Comparison of ENCODE assay signal across 26 cellular contexts in the genomic region with DNA sequence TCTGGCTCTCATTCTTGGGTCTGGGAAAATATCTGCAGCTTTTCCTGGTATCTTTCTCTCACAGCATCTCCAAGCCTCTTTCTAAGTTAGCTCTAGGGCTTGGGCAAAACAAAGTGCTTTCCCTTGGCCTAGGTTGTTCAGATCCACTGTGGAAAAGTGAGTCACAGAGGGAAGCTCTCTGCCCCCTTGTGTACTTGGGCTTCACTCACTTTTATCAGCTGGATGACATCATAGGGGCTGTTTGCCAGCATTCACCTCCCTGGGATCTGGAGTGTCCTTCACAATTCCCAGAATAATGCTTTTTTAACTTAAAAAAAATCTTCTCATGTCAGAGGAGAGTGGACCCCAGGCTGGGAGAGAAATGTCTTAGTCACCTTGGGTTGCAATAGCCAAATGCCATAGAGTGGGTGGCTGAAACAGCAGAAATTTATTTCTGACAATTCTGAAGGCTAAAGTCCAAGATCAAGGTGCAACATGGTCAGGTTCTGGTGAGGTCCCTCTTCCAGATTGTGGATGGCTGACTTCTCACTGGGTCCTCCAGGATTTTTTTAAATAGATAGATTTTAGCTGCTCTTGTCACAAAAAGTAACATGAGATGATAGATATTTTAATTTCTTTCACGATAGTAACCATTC.
DNase-seq lines count a peak whose midpoint lies in the region; ATAC-seq and TF ChIP-seq lines count a peak whose summit lies in the region.
"Had no signal": no experiment of that assay in that cellular context is flagged by ENCODE, and none has a peak within 500 bp of the region (broad histone marks: within the 10 kb centered on the region; RNA-seq: fewer than 3 reads in every experiment).

No MANE protein-coding gene starts in this region.

- no peak overlapping the region for H3K4me3 ChIP-seq in RWPE2 (ENCODE audit: severe bottlenecking)
- H3K4me3 ChIP-seq in hepatocyte = no peak overlapping the region
- no peak overlapping the region for H3K4me3 ChIP-seq in skeletal muscle cell (ENCODE audit: low read depth, low read length)
- H3K4me3 ChIP-seq: esophagus muscularis mucosa, sigmoid colon, upper lobe of left lung had no signal

- TF ChIP-seq CTCF in RWPE2 (IDR thresholded peaks at IDR 0.05; ENCODE audit: poor library complexity, severe bottlenecking) = no peak
- TF ChIP-seq CTCF in hepatocyte (IDR thresholded peaks at IDR 0.05; ENCODE audit: poor library complexity) = no peak

- H3K4me1 ChIP-seq in RWPE2 (ENCODE audit: insufficient read depth, poor library complexity, severe bottlenecking) = no peaks in the 10 kb centered on the region
- H3K4me1 ChIP-seq in hepatocyte (ENCODE audit: insufficient read depth) = no peaks in the 10 kb centered on the region
- H3K4me1 ChIP-seq: BE2C, esophagus muscularis mucosa, parathyroid adenoma, sigmoid colon, upper lobe of left lung had no signal

- H3K27me3 ChIP-seq in RWPE2 (ENCODE audit: insufficient read depth, poor library complexity, severe bottlenecking) (no peaks in the 10 kb centered on the region), hepatocyte (no peaks in the 10 kb centered on the region)
- H3K27me3 ChIP-seq: BE2C, esophagus muscularis mucosa, sigmoid colon, upper lobe of left lung had no signal

- H3K27ac ChIP-seq in RWPE2 (ENCODE audit: poor library complexity, severe bottlenecking) (no peak overlapping the region), hepatocyte (no peak overlapping the region)
- H3K27ac ChIP-seq: esophagus muscularis mucosa, KMS-11, parathyroid adenoma, sigmoid colon, upper lobe of left lung had no signal

- H3K36me3 ChIP-seq in RWPE2 (ENCODE audit: low read depth) (no peaks in the 10 kb centered on the region), hepatocyte (replicated peaks; ENCODE audit: insufficient read depth, low read depth) (no peaks in the 10 kb centered on the region)
- H3K36me3 ChIP-seq: BE2C, esophagus muscularis mucosa, sigmoid colon, upper lobe of left lung had no signal

- no peaks in the 10 kb centered on the region for H3K9me2 ChIP-seq in hepatocyte (replicated peaks; ENCODE audit: insufficient read depth)

- no peak overlapping the region for H2AFZ ChIP-seq in hepatocyte
- H2AFZ ChIP-seq: parathyroid adenoma had no signal

- no peaks in the 10 kb centered on the region for H4K20me1 ChIP-seq in hepatocyte (ENCODE audit: insufficient read depth, poor library complexity, severe bottlenecking)

- H3K79me2 ChIP-seq in hepatocyte = no peaks in the 10 kb centered on the region
- H3K79me2 ChIP-seq: parathyroid adenoma had no signal

- H3K9me3 ChIP-seq in RWPE2 (ENCODE audit: severe bottlenecking) (no peaks in the 10 kb centered on the region), hepatocyte (ENCODE audit: low read depth) (no peaks in the 10 kb centered on the region)
- H3K9me3 ChIP-seq: BE2C, esophagus muscularis mucosa, sigmoid colon, upper lobe of left lung had no signal

- H3K4me2 ChIP-seq in hepatocyte = no peak overlapping the region
- H3K4me2 ChIP-seq: KMS-11 had no signal

- DNase-seq in NCI-H748 (lab: John Stamatoyannopoulos, UW; ENCODE audit: unreplicated experiment) (peak; percentile 28), NCI-H748 treated with DMSO at 0.1 percent for 48 hours (lab: John Stamatoyannopoulos, UW) (no peak), RWPE2 (ENCODE audit: low spot score) (no peak), hepatocyte (ENCODE audit: low spot score) (peak; percentile 29), skeletal muscle cell (ENCODE audit: low read depth) (peak; percentile 22), occipital lobe (lab: John Stamatoyannopoulos, UW) (no peak), HuH-7 (ENCODE audit: low spot score) (no peak)
- DNase-seq: activated B cell treated with CpG ODN at 0.5 μM for 24 hours; activated CD4-positive, alpha-beta memory T cell treated with anti-CD3 and anti-CD28 coated beads for 36 hours; activated effector memory CD4-positive, alpha-beta T cell treated with Interleukin-2 at 50 U/mL for 16 hours; activated naive CD8-positive, alpha-beta T cell treated with anti-CD3 and anti-CD28 coated beads, Interleukin-2, amount 10 ng/mL, durations not matched to agents 7 days and 5 days; BE2C; effector memory CD4-positive, alpha-beta T cell; GOT3; NCI-H1092; NCI-H774; OCI-M1; SHP77; sigmoid colon; stimulated activated CD8-positive, alpha-beta memory T cell treated with anti-CD3 and anti-CD28 coated beads, Interleukin-4, amount 100 ng/mL, for 48 hours; SW 1271; upper lobe of left lung had no signal

- 69% methylated on average over 1 of the region's 1 CpG for WGBS in hepatocyte (ENCODE audit: low lambda C conversion rate, missing lambda C conversion rate)

- ATAC-seq in RWPE2 (ENCODE audit: low read depth) (peak; percentile 44; the same call in 2 of the 3 replicates), GM19324 (IDR thresholded peaks at IDR 0.05; ENCODE audit: low FRiP score, unreplicated experiment) (no peak)

Comparison
In these comparisons a context has a peak if more than half of its experiments do, and no peak if none do; other contexts are left out.
1. DNase-seq: peak in NCI-H748 (single experiment), hepatocyte (single experiment) and skeletal muscle cell (single experiment); none in NCI-H748 treated with DMSO at 0.1 percent for 48 hours (single experiment), RWPE2 (single experiment), occipital lobe (single experiment) and HuH-7 (single experiment).